27 cellular contexts compared by ENCODE assay signal in genomic region chr1:183566026-183566425, GRCh38. TPM values are rescaled to one million over a fixed set of nuclear protein-coding genes. Genes with fewer than 3 reads are reported as not detected.
"Had no signal": no experiment of that assay in that cellular context is flagged by ENCODE, and none has a peak within 500 bp of the region (broad histone marks: within the 10 kb centered on the region; RNA-seq: fewer than 3 reads in every experiment).

No MANE protein-coding gene starts in this region.

- H3K4me1 Mint-ChIP-seq: neural crest cell had no signal

- H3K36me3 ChIP-seq: colonic mucosa, gastrocnemius medialis, prostate gland, sigmoid colon, suprapubic skin, vagina had no signal

- ATAC-seq: effector memory CD8-positive, alpha-beta T cell; gastrocnemius medialis; left cardiac atrium; left lung; mucosa of descending colon; natural killer cell treated with Interleukin-12 subunit alpha and Interleukin-12 subunit beta and Interleukin-15 and Interleukin-18, amount 100 ng/mL, for 72 hours; right cardiac atrium; stimulated activated naive CD8-positive, alpha-beta T cell treated with anti-CD3 and anti-CD28 coated beads, Interleukin-15, amount 100 ng/mL, for 72 hours had no signal

- H3K27me3 Mint-ChIP-seq: naive B cell had no signal

- H3K27ac ChIP-seq: colonic mucosa, gastrocnemius medialis, prostate gland, suprapubic skin, vagina had no signal

- DNase-seq: colonic mucosa; effector memory CD8-positive, alpha-beta T cell; foreskin fibroblast; gastrocnemius medialis; head of caudate nucleus; kidney; left cardiac atrium; left lung; mesenchymal stem cell; mucosa of descending colon; naive B cell; nucleus accumbens; right cardiac atrium; sigmoid colon; stimulated activated CD4-positive, alpha-beta T cell treated with anti-CD3 and anti-CD28 coated beads, Interleukin-4, amount 100 ng/mL, for 4 hours; stimulated activated naive CD4-positive, alpha-beta T cell; stimulated activated naive CD8-positive, alpha-beta T cell treated with anti-CD3 and anti-CD28 coated beads, Interleukin-15, amount 100 ng/mL, for 72 hours; trophoblast cell had no signal

- H3K9me3 ChIP-seq: colonic mucosa, gastrocnemius medialis, left lung, mucosa of descending colon, prostate gland, sigmoid colon, suprapubic skin, vagina had no signal

- H3K9me3 Mint-ChIP-seq: effector memory CD8-positive, alpha-beta T cell; mesothelial cell of epicardium; naive B cell; natural killer cell treated with Interleukin-12 subunit alpha and Interleukin-12 subunit beta and Interleukin-15 and Interleukin-18, amount 100 ng/mL, for 72 hours; neural crest cell; stimulated activated naive CD8-positive, alpha-beta T cell treated with anti-CD3 and anti-CD28 coated beads, Interleukin-15, amount 100 ng/mL, for 72 hours had no signal

- H3K36me3 Mint-ChIP-seq: mesothelial cell of epicardium; natural killer cell treated with Interleukin-12 subunit alpha and Interleukin-12 subunit beta and Interleukin-15 and Interleukin-18, amount 100 ng/mL, for 72 hours had no signal

- H3K4me1 ChIP-seq: colonic mucosa, gastrocnemius medialis, prostate gland, suprapubic skin had no signal

- H3K27me3 ChIP-seq: colonic mucosa, gastrocnemius medialis, left lung, sigmoid colon, suprapubic skin, vagina had no signal

- H3K27ac Mint-ChIP-seq: effector memory CD8-positive, alpha-beta T cell; mesothelial cell of epicardium; natural killer cell treated with Interleukin-12 subunit alpha and Interleukin-12 subunit beta and Interleukin-15 and Interleukin-18, amount 100 ng/mL, for 72 hours had no signal

- H3K4me3 ChIP-seq: colonic mucosa, gastrocnemius medialis, left lung, mucosa of descending colon, prostate gland, sigmoid colon, suprapubic skin, vagina had no signal

- H3K4me3 Mint-ChIP-seq: effector memory CD8-positive, alpha-beta T cell; mesothelial cell of epicardium; natural killer cell treated with Interleukin-12 subunit alpha and Interleukin-12 subunit beta and Interleukin-15 and Interleukin-18, amount 100 ng/mL, for 72 hours; neural crest cell; stimulated activated naive CD8-positive, alpha-beta T cell treated with anti-CD3 and anti-CD28 coated beads, Interleukin-15, amount 100 ng/mL, for 72 hours had no signal

RNA-seq across cellular contexts. Expression of gene NCF2, which starts 24.2 kb away (rescaled TPM):
- total RNA-seq: dermis microvascular lymphatic vessel endothelial cell, lung microvascular endothelial cell, mesothelial cell of epicardium, neural crest cell, osteocyte had no signal
